In the genomic region with DNA sequence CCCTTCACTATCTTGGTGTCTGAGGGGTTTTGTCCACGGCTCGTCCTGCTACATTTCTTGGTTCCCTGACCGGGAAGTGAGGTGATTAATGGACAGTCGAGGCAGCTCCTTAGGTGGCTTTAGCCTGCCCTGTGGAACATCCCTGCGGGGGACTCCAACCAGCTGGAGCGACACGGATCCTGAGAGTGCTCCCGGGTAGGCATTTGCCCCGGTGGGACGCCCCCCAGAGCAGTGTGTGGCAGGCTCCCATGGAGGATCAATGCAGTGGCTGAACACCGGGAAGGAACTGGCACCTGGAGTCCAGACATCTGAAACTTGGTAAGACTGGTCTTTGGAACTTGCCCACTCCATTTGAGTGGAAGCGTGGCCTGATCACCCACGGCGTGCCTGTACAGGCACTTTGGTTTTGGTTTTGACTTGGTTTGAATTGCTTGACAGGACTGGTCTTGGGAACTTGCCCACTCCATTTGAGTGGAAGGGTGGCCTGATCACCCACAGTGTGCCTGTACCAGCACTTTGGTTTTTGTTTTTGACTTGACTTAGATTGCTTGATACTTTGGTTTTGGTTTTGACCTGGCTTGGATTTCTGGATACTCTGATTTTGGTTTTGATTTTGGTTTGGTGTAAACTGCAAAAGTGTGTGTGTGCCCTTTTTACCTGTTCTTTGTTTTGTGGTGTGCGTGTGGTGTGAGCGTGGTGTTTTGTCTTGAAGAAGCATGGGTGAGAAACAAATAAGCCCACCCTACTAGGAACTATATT, we compare ENCODE assay signal across 6 cellular contexts. TPM values are rescaled to one million over a fixed set of nuclear protein-coding genes. Genes with fewer than 3 reads are reported as not detected.
"Had no signal": no experiment of that assay in that cellular context is flagged by ENCODE, and none has a peak within 500 bp of the region (broad histone marks: within the 10 kb centered on the region; RNA-seq: fewer than 3 reads in every experiment).

No MANE protein-coding gene starts in this region.

RNA-seq across cellular contexts. Expression of a gene that starts 7.1 kb away (rescaled TPM):
- total RNA-seq: gastroesophageal sphincter, heart left ventricle, neural crest cell, osteoblast, sigmoid colon, transverse colon had no signal
